In genomic region chr5:132238169-132238744, GRCh38 we compare ENCODE assay signal across 7 cellular contexts. TPM values are rescaled to one million over a fixed set of nuclear protein-coding genes. Genes with fewer than 3 reads are reported as not detected.
DNase-seq lines count a peak whose midpoint lies in the region; ATAC-seq and TF ChIP-seq lines count a peak whose summit lies in the region.

No MANE protein-coding gene starts in this region.

- DNase-seq in NCI-H2227 treated with DMSO at 0.1 percent for 48 hours (lab: John Stamatoyannopoulos, UW): peak; percentile 7
- peak; percentile 83 for DNase-seq in activated CD4-positive, alpha-beta memory T cell treated with anti-CD3 and anti-CD28 coated beads for 36 hours
- peak in 9 of 10 donors; percentile 55 to 86 (median 74) for DNase-seq in dorsolateral prefrontal cortex
- DNase-seq in myocyte (ENCODE audit: low read depth): peak; percentile 83
- DNase-seq in stimulated activated CD8-positive, alpha-beta memory T cell treated with anti-CD3 and anti-CD28 coated beads, Interleukin-7, amount 100 ng/mL, for 48 hours (ENCODE audit: extremely low read depth in 1 of 2, low read depth in 1 of 2): peak; percentile 54 to 74

- peaks cover 3% of the 10 kb centered on the region for H3K27me3 Mint-ChIP-seq in activated CD4-positive, alpha-beta memory T cell treated with anti-CD3 and anti-CD28 coated beads for 36 hours

- H3K4me1 Mint-ChIP-seq in activated CD4-positive, alpha-beta memory T cell treated with anti-CD3 and anti-CD28 coated beads for 36 hours (ENCODE audit: low read depth): no peaks in the 10 kb centered on the region

- no peaks in the 10 kb centered on the region for H3K36me3 Mint-ChIP-seq in activated CD4-positive, alpha-beta memory T cell treated with anti-CD3 and anti-CD28 coated beads for 36 hours

- POLR2A ChIA-PET in activated CD4-positive, alpha-beta memory T cell treated with anti-CD3 and anti-CD28 coated beads for 36 hours (lab: Charles Lee): interaction anchor here (0.9 to 1.5 kb wide), 2 partner anchors 26 to 55 kb away, joined by 3 to 9 read pairs; partner anchors contain the start of gene SLC22A4

- H3K27me3 ChIP-seq in dorsolateral prefrontal cortex: no peaks in the 10 kb centered on the region

- H3K4me3 Mint-ChIP-seq in activated CD4-positive, alpha-beta memory T cell treated with anti-CD3 and anti-CD28 coated beads for 36 hours: no peak overlapping the region

- H3K4me3 ChIP-seq in dorsolateral prefrontal cortex: no peak overlapping the region

- TF ChIP-seq CTCF in GM12873 (IDR thresholded peaks at IDR 0.05; ENCODE audit: insufficient read depth, low read depth, low read length, missing control alignments) (peak; percentile 90), dorsolateral prefrontal cortex (IDR thresholded peaks at IDR 0.05 in 54 of 56, conservative IDR thresholded peaks at IDR 0.05 in 2 of 56; ENCODE audit: low read depth in 1 of 56, partially characterized antibody in 56 of 56) (peak; percentile 51 to 89 (median 79))

- no peak overlapping the region for H3K27ac Mint-ChIP-seq in activated CD4-positive, alpha-beta memory T cell treated with anti-CD3 and anti-CD28 coated beads for 36 hours

- ATAC-seq in HG02763 (IDR thresholded peaks at IDR 0.05; ENCODE audit: unreplicated experiment): peak; percentile 63

- CTCF ChIA-PET in activated CD4-positive, alpha-beta memory T cell treated with anti-CD3 and anti-CD28 coated beads for 36 hours (lab: Charles Lee): interaction anchor here (0.5 to 4.1 kb wide), 65 partner anchors 10 to 1178 kb away, joined by 3 to 76 read pairs (median 4); partner anchors contain the start of genes HSPA4, P4HA2, SLC22A4 and SLC22A5

- peaks cover 4% of the 10 kb centered on the region for H3K9me3 Mint-ChIP-seq in activated CD4-positive, alpha-beta memory T cell treated with anti-CD3 and anti-CD28 coated beads for 36 hours

- H3K27ac ChIP-seq in dorsolateral prefrontal cortex: no peak overlapping the region

- intact Hi-C loops in activated CD4-positive, alpha-beta memory T cell treated with anti-CD3 and anti-CD28 coated beads for 36 hours (cut with micrococcal nuclease): loop anchor here (2.0 to 5.0 kb wide), 3 partner anchors 34 to 263 kb away; no protein-coding TSS in a partner anchor
- intact Hi-C loops in dorsolateral prefrontal cortex (cut with DNase I): loop anchor here in 1 of 2 donors (5.0 kb wide), 1 partner anchor 54 kb away; the partner anchor contains the start of gene SLC22A4

RNA-seq across cellular contexts. Expression of gene P4HA2, which starts 10.6 kb away (rescaled TPM):
- 1 to 10 TPM; 6.0 to 6.1 TPM for total RNA-seq in activated CD4-positive, alpha-beta memory T cell treated with anti-CD3 and anti-CD28 coated beads for 36 hours
- total RNA-seq in dorsolateral prefrontal cortex: 10 to 100 TPM; 11.8 to 97.5 (median 27.5) TPM
- total RNA-seq in myocyte: 304 and 381 TPM in 2 replicates
- 737 TPM for polyA plus RNA-seq in myocyte (2012)

RNA-seq across cellular contexts. Expression of gene PDLIM4, which starts 19.2 kb away (rescaled TPM):
- not detected for total RNA-seq in activated CD4-positive, alpha-beta memory T cell treated with anti-CD3 and anti-CD28 coated beads for 36 hours
- total RNA-seq in dorsolateral prefrontal cortex (10 to 100 TPM in 102 of 120 experiments, 1 to 10 TPM in 18; 4.7 to 42.5 (median 14.7) TPM), myocyte (220 and 230 TPM in 2 replicates)
- 371 TPM for polyA plus RNA-seq in myocyte (2012)

RNA-seq across cellular contexts. Expression of gene SLC22A4, which starts 55.9 kb away (rescaled TPM):
- total RNA-seq in activated CD4-positive, alpha-beta memory T cell treated with anti-CD3 and anti-CD28 coated beads for 36 hours: 1 to 10 TPM; 1.3 to 1.5 TPM
- total RNA-seq in dorsolateral prefrontal cortex (1 to 10 TPM; 1.2 to 7.4 (median 3.0) TPM), myocyte (2.3 and 2.5 TPM in 2 replicates)
- polyA plus RNA-seq in myocyte (2012): 4.4 TPM

Comparison
In these comparisons a context has a peak if more than half of its experiments do, and no peak if none do; other contexts are left out.
1. DNase-seq: peak in every context shown above with its lines; median percentile 83 in activated CD4-positive, alpha-beta memory T cell treated with anti-CD3 and anti-CD28 coated beads for 36 hours; 83 in myocyte; 74 in dorsolateral prefrontal cortex; 64 in stimulated activated CD8-positive, alpha-beta memory T cell treated with anti-CD3 and anti-CD28 coated beads, Interleukin-7, amount 100 ng/mL, for 48 hours; 7 in NCI-H2227 treated with DMSO at 0.1 percent for 48 hours.